Comparison of ENCODE assay signal across 1 cellular context in the genomic region with DNA sequence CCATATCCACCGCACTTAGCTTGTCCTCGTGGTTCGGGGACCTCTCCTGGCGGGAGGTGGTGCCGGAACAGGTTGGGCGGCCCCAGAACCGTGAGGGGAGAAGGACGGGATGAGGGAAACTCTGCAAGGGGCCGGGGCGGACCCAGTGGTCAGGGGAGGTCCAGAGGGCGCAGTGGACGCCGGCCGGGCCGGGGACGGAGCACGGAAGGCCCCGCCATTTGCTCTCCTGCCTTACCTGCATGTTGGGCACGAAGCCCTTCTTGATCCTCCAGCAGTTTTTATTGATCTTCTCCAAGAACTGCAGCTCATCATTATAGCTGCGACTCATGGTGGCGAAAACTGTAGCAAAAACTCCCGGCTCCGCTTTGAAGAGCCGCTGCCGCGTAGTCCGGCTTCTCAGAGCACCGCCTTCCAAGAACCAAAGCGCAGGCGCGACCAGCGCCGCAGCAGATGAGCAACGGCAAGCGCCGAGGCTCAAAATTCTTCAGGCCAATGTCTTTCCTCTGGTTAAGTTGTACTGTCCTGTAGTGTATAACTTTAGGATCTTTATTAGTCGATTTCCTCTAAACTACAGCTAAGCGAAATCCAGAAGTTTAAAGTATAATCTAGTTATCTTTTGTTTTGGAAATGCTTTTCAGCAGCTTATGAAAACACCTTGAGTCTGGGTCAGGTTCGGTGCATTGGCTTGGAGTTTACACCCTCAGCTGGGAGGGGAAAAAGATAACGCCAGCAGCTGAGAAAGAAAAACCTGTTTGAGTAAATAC.
TF ChIP-seq lines count a peak whose summit lies in the region.

A gene (minus strand): TSS at position 419 of the 764 bp plus-strand sequence. CDS start 91 bp downstream, at position 328.

TF ChIP-seq in HepG2, 621 proteins besides CTCF, POLR2A, EP300 and RAD21 (continued from another document and continues in another):
- TF ChIP-seq, protein P1, sequence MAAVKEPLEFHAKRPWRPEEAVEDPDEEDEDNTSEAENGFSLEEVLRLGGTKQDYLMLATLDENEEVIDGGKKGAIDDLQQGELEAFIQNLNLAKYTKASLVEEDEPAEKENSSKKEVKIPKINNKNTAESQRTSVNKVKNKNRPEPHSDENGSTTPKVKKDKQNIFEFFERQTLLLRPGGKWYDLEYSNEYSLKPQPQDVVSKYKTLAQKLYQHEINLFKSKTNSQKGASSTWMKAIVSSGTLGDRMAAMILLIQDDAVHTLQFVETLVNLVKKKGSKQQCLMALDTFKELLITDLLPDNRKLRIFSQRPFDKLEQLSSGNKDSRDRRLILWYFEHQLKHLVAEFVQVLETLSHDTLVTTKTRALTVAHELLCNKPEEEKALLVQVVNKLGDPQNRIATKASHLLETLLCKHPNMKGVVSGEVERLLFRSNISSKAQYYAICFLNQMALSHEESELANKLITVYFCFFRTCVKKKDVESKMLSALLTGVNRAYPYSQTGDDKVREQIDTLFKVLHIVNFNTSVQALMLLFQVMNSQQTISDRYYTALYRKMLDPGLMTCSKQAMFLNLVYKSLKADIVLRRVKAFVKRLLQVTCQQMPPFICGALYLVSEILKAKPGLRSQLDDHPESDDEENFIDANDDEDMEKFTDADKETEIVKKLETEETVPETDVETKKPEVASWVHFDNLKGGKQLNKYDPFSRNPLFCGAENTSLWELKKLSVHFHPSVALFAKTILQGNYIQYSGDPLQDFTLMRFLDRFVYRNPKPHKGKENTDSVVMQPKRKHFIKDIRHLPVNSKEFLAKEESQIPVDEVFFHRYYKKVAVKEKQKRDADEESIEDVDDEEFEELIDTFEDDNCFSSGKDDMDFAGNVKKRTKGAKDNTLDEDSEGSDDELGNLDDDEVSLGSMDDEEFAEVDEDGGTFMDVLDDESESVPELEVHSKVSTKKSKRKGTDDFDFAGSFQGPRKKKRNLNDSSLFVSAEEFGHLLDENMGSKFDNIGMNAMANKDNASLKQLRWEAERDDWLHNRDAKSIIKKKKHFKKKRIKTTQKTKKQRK (IDR thresholded peaks at IDR 0.05; ENCODE audit: low read length) = no peak
- TF ChIP-seq, protein P2, sequence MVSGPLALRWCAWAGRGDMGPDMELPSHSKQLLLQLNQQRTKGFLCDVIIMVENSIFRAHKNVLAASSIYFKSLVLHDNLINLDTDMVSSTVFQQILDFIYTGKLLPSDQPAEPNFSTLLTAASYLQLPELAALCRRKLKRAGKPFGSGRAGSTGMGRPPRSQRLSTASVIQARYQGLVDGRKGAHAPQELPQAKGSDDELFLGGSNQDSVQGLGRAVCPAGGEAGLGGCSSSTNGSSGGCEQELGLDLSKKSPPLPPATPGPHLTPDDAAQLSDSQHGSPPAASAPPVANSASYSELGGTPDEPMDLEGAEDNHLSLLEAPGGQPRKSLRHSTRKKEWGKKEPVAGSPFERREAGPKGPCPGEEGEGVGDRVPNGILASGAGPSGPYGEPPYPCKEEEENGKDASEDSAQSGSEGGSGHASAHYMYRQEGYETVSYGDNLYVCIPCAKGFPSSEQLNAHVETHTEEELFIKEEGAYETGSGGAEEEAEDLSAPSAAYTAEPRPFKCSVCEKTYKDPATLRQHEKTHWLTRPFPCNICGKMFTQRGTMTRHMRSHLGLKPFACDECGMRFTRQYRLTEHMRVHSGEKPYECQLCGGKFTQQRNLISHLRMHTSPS (CRISPR knock-in tag; IDR thresholded peaks at IDR 0.05; ENCODE audit: low read depth) = no peak
- TF ChIP-seq ZBTB8A (CRISPR knock-in tag; IDR thresholded peaks at IDR 0.05; ENCODE audit: borderline replicate concordance, low read depth) (no peak), ZNF589 (CRISPR knock-in tag; conservative IDR thresholded peaks at IDR 0.05) (no peak), ZNF556 (CRISPR knock-in tag; IDR thresholded peaks at IDR 0.05; ENCODE audit: borderline replicate concordance) (peak; percentile 57; the same call in 1 of the 2 replicates), ZNF883 (CRISPR knock-in tag; IDR thresholded peaks at IDR 0.05; ENCODE audit: not compliant biosample characterization) (peak; percentile 27), NR3C1 (CRISPR knock-in tag; IDR thresholded peaks at IDR 0.05) (no peak), SNAI1 (CRISPR knock-in tag; IDR thresholded peaks at IDR 0.05; ENCODE audit: borderline replicate concordance) (no peak; the same call in 1 of the 2 replicates), SIN3B (IDR thresholded peaks at IDR 0.05; ENCODE audit: low read length) (peak; percentile 49; the same call in 1 of the 2 replicates), ZNF703 (CRISPR knock-in tag; IDR thresholded peaks at IDR 0.05; ENCODE audit: borderline replicate concordance) (no peak), ZNF446 (CRISPR knock-in tag; IDR thresholded peaks at IDR 0.05) (no peak), ZNF451 (CRISPR knock-in tag; IDR thresholded peaks at IDR 0.05) (no peak), FOXO1 (CRISPR knock-in tag; IDR thresholded peaks at IDR 0.05) (no peak), WIZ (CRISPR knock-in tag; IDR thresholded peaks at IDR 0.05) (no peak), ZNF34 (CRISPR knock-in tag; IDR thresholded peaks at IDR 0.05; ENCODE audit: borderline replicate concordance) (no peak), MIER3 (CRISPR knock-in tag; IDR thresholded peaks at IDR 0.05; ENCODE audit: borderline replicate concordance) (no peak), NCOA5 (CRISPR knock-in tag; IDR thresholded peaks at IDR 0.05) (no peak)
- TF ChIP-seq, protein P3, sequence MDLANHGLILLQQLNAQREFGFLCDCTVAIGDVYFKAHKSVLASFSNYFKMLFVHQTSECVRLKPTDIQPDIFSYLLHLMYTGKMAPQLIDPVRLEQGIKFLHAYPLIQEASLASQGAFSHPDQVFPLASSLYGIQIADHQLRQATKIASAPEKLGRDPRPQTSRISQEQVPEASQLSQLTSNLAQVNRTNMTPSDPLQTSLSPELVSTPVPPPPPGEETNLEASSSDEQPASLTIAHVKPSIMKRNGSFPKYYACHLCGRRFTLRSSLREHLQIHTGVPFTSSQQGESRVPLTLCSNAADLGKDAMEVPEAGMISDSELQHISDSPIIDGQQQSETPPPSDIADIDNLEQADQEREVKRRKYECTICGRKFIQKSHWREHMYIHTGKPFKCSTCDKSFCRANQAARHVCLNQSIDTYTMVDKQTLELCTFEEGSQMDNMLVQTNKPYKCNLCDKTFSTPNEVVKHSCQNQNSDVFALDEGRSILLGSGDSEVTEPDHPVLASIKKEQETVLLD (CRISPR knock-in tag; IDR thresholded peaks at IDR 0.05; ENCODE audit: low read depth) = no peak
- TF ChIP-seq, protein P4, sequence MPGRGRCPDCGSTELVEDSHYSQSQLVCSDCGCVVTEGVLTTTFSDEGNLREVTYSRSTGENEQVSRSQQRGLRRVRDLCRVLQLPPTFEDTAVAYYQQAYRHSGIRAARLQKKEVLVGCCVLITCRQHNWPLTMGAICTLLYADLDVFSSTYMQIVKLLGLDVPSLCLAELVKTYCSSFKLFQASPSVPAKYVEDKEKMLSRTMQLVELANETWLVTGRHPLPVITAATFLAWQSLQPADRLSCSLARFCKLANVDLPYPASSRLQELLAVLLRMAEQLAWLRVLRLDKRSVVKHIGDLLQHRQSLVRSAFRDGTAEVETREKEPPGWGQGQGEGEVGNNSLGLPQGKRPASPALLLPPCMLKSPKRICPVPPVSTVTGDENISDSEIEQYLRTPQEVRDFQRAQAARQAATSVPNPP (CRISPR knock-in tag; IDR thresholded peaks at IDR 0.05) = no peak
- TF ChIP-seq, protein P5, sequence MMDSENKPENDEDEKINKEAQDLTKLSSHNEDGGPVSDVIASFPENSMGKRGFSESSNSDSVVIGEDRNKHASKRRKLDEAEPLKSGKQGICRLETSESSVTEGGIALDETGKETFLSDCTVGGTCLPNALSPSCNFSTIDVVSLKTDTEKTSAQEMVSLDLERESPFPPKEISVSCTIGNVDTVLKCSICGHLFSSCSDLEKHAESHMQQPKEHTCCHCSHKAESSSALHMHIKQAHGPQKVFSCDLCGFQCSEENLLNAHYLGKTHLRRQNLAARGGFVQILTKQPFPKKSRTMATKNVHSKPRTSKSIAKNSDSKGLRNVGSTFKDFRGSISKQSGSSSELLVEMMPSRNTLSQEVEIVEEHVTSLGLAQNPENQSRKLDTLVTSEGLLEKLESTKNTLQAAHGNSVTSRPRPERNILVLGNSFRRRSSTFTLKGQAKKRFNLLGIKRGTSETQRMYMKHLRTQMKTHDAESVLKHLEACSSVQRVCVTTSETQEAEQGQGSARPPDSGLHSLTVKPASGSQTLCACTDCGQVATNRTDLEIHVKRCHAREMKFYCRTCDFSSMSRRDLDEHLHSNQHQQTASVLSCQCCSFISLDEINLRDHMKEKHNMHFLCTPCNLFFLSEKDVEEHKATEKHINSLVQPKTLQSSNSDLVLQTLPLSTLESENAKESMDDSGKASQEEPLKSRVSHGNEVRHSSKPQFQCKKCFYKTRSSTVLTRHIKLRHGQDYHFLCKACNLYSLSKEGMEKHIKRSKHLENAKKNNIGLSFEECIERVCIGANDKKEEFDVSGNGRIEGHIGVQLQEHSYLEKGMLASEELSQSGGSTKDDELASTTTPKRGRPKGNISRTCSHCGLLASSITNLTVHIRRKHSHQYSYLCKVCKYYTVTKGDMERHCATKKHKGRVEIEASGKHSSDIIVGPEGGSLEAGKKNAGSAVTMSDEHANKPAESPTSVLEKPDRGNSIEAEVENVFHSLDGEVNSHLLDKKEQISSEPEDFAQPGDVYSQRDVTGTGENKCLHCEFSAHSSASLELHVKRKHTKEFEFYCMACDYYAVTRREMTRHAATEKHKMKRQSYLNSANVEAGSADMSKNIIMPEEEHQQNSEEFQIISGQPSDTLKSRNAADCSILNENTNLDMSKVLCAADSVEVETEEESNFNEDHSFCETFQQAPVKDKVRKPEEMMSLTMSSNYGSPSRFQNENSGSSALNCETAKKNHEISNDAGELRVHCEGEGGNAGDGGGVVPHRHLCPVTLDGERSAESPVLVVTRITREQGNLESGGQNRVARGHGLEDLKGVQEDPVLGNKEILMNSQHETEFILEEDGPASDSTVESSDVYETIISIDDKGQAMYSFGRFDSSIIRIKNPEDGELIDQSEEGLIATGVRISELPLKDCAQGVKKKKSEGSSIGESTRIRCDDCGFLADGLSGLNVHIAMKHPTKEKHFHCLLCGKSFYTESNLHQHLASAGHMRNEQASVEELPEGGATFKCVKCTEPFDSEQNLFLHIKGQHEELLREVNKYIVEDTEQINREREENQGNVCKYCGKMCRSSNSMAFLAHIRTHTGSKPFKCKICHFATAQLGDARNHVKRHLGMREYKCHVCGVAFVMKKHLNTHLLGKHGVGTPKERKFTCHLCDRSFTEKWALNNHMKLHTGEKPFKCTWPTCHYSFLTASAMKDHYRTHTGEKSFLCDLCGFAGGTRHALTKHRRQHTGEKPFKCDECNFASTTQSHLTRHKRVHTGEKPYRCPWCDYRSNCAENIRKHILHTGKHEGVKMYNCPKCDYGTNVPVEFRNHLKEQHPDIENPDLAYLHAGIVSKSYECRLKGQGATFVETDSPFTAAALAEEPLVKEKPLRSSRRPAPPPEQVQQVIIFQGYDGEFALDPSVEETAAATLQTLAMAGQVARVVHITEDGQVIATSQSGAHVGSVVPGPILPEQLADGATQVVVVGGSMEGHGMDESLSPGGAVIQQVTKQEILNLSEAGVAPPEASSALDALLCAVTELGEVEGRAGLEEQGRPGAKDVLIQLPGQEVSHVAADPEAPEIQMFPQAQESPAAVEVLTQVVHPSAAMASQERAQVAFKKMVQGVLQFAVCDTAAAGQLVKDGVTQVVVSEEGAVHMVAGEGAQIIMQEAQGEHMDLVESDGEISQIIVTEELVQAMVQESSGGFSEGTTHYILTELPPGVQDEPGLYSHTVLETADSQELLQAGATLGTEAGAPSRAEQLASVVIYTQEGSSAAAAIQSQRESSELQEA (CRISPR knock-in tag; IDR thresholded peaks at IDR 0.05; ENCODE audit: not compliant biosample characterization) = no peak
- TF ChIP-seq, protein P6, sequence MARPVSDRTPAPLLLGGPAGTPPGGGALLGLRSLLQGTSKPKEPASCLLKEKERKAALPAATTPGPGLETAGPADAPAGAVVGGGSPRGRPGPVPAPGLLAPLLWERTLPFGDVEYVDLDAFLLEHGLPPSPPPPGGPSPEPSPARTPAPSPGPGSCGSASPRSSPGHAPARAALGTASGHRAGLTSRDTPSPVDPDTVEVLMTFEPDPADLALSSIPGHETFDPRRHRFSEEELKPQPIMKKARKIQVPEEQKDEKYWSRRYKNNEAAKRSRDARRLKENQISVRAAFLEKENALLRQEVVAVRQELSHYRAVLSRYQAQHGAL (CRISPR knock-in tag; IDR thresholded peaks at IDR 0.05; ENCODE audit: not compliant biosample characterization) = no peak
- TF ChIP-seq, protein P7, sequence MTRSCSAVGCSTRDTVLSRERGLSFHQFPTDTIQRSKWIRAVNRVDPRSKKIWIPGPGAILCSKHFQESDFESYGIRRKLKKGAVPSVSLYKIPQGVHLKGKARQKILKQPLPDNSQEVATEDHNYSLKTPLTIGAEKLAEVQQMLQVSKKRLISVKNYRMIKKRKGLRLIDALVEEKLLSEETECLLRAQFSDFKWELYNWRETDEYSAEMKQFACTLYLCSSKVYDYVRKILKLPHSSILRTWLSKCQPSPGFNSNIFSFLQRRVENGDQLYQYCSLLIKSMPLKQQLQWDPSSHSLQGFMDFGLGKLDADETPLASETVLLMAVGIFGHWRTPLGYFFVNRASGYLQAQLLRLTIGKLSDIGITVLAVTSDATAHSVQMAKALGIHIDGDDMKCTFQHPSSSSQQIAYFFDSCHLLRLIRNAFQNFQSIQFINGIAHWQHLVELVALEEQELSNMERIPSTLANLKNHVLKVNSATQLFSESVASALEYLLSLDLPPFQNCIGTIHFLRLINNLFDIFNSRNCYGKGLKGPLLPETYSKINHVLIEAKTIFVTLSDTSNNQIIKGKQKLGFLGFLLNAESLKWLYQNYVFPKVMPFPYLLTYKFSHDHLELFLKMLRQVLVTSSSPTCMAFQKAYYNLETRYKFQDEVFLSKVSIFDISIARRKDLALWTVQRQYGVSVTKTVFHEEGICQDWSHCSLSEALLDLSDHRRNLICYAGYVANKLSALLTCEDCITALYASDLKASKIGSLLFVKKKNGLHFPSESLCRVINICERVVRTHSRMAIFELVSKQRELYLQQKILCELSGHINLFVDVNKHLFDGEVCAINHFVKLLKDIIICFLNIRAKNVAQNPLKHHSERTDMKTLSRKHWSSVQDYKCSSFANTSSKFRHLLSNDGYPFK (CRISPR knock-in tag; IDR thresholded peaks at IDR 0.05; ENCODE audit: borderline replicate concordance) = no peak
- TF ChIP-seq, protein P8, sequence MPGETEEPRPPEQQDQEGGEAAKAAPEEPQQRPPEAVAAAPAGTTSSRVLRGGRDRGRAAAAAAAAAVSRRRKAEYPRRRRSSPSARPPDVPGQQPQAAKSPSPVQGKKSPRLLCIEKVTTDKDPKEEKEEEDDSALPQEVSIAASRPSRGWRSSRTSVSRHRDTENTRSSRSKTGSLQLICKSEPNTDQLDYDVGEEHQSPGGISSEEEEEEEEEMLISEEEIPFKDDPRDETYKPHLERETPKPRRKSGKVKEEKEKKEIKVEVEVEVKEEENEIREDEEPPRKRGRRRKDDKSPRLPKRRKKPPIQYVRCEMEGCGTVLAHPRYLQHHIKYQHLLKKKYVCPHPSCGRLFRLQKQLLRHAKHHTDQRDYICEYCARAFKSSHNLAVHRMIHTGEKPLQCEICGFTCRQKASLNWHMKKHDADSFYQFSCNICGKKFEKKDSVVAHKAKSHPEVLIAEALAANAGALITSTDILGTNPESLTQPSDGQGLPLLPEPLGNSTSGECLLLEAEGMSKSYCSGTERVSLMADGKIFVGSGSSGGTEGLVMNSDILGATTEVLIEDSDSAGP (CRISPR knock-in tag; IDR thresholded peaks at IDR 0.05; ENCODE audit: borderline replicate concordance) = peak; percentile 63; the same call in 1 of the 2 replicates
- TF ChIP-seq, protein P9, sequence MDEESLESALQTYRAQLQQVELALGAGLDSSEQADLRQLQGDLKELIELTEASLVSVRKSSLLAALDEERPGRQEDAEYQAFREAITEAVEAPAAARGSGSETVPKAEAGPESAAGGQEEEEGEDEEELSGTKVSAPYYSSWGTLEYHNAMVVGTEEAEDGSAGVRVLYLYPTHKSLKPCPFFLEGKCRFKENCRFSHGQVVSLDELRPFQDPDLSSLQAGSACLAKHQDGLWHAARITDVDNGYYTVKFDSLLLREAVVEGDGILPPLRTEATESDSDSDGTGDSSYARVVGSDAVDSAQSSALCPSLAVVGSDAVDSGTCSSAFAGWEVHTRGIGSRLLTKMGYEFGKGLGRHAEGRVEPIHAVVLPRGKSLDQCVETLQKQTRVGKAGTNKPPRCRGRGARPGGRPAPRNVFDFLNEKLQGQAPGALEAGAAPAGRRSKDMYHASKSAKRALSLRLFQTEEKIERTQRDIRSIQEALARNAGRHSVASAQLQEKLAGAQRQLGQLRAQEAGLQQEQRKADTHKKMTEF (CRISPR knock-in tag; IDR thresholded peaks at IDR 0.05) = peak; percentile 63; the same call in 1 of the 2 replicates
